Comparison of ENCODE assay signal across 22 cellular contexts in genomic region chr7:100671353-100672327, GRCh38. TPM values are rescaled to one million over a fixed set of nuclear protein-coding genes. Genes with fewer than 3 reads are reported as not detected.
DNase-seq lines count a peak whose midpoint lies in the region; ATAC-seq, FAIRE-seq and TF ChIP-seq lines count a peak whose summit lies in the region.
"Had no signal": no experiment of that assay in that cellular context is flagged by ENCODE, and none has a peak within 500 bp of the region (broad histone marks: within the 10 kb centered on the region; RNA-seq: fewer than 3 reads in every experiment).

No MANE protein-coding gene starts in this region.

- POLR2A ChIA-PET in SK-N-SH (lab: Yijun Ruan, JAX), result interaction anchor here (0.6 to 1.5 kb wide), 5 partner anchors 38 to 64 kb away, joined by 3 to 7 read pairs (median 3); partner anchors contain the start of gene MOSPD3

- H3K9me3 ChIP-seq in SK-N-SH (no peaks in the 10 kb centered on the region), HAP-1 (no peaks in the 10 kb centered on the region)
- H3K9me3 ChIP-seq: BE2C had no signal

- 90% methylated on average over 18 of the region's 18 CpGs for WGBS in SK-N-SH (ENCODE audit: low lambda C conversion rate)

- no peak overlapping the region for H3K9ac ChIP-seq in SK-N-SH

- no peak overlapping the region for H3K4me3 Mint-ChIP-seq in central memory CD8-positive, alpha-beta T cell
- H3K4me3 Mint-ChIP-seq in nephron, result peak overlapping the region; percentile 54 to 96 (median 95)

- in situ Hi-C loops in HAP-1 (cut with MboI; ENCODE audit: low sequenced_read_pairs), result no loop called here

- H3K4me3 ChIP-seq in SK-N-SH (ENCODE audit: low read depth in 2 of 2, low read length in 1 of 2) (no peak overlapping the region), HAP-1 (no peak overlapping the region)

- H3K4me2 ChIP-seq in SK-N-SH, result no peak overlapping the region

- ATAC-seq in SK-N-SH treated with all-trans-retinoic acid at 6 μM for 48 hours, result no peak
- ATAC-seq in central memory CD8-positive, alpha-beta T cell (replicated peaks; ENCODE audit: extremely low read depth, poor library complexity, severe bottlenecking), result no peak
- ATAC-seq: PC-3 had no signal

- no peaks in the 10 kb centered on the region for H3K9me2 ChIP-seq in SK-N-SH

- H3K27ac Mint-ChIP-seq in central memory CD8-positive, alpha-beta T cell (ENCODE audit: low read depth), result peak overlapping the region; percentile 13
- no peak overlapping the region for H3K27ac Mint-ChIP-seq in nephron

- peaks cover 0 to 5% of the 10 kb centered on the region in 2 experiments; a peak in 1 of 4 replicates for H3K4me1 ChIP-seq in SK-N-SH (ENCODE audit: control insufficient read depth in 1 of 2, insufficient read depth in 2 of 2, low read depth in 1 of 2, low read length in 1 of 2)
- peaks cover 4% of the 10 kb centered on the region for H3K4me1 ChIP-seq in HAP-1
- H3K4me1 ChIP-seq: BE2C had no signal

- peaks cover 11% of the 10 kb centered on the region for H3F3A ChIP-seq in SK-N-SH (replicated peaks; ENCODE audit: insufficient read depth)

- TF ChIP-seq EP300 in SK-N-SH (IDR thresholded peaks at IDR 0.05; ENCODE audit: borderline replicate concordance in 1 of 2, low read depth in 1 of 2, low read length in 1 of 2), result no peak

- CTCF ChIA-PET in SK-N-SH (lab: Yijun Ruan, JAX), result interaction anchor here (1.0 to 2.7 kb wide), 7 partner anchors 16 to 128 kb away, joined by 3 to 12 read pairs (median 5); partner anchors contain the start of genes ACTL6B and GIGYF1

- TF ChIP-seq CTCF in SK-N-SH (IDR thresholded peaks at IDR 0.05) (no peak), nephron (IDR thresholded peaks at IDR 0.05; ENCODE audit: unreplicated experiment in 3 of 3) (no peak)

- FAIRE-seq in GM12891 (lab: Jason Lieb, UNC), result no peak
- FAIRE-seq: G401.6 had no signal

- no peak overlapping the region for H3K27ac ChIP-seq in SK-N-SH (ENCODE audit: low read depth in 2 of 2, low read length in 1 of 2)
- H3K27ac ChIP-seq: HL-60 had no signal

- H3K27me3 Mint-ChIP-seq in central memory CD8-positive, alpha-beta T cell, result peaks cover 10% of the 10 kb centered on the region
- peaks cover 18% of the 10 kb centered on the region for H3K27me3 Mint-ChIP-seq in nephron (ENCODE audit: low read depth)

- H3K4me1 Mint-ChIP-seq in central memory CD8-positive, alpha-beta T cell, result peaks cover 10% of the 10 kb centered on the region
- no peaks in the 10 kb centered on the region for H3K4me1 Mint-ChIP-seq in nephron

- H3K36me3 Mint-ChIP-seq in central memory CD8-positive, alpha-beta T cell (ENCODE audit: insufficient read depth), result peaks cover 26% of the 10 kb centered on the region
- peaks cover 4% of the 10 kb centered on the region for H3K36me3 Mint-ChIP-seq in nephron (ENCODE audit: low read depth)

- H3K79me2 ChIP-seq in SK-N-SH (ENCODE audit: insufficient read depth), result peaks cover 30% of the 10 kb centered on the region

- H3K27me3 ChIP-seq in SK-N-SH (ENCODE audit: insufficient read depth) (no peaks in the 10 kb centered on the region), HAP-1 (ENCODE audit: low read depth) (peaks cover 18% of the 10 kb centered on the region)
- H3K27me3 ChIP-seq: BE2C had no signal

- no peak overlapping the region for H2AFZ ChIP-seq in SK-N-SH (ENCODE audit: low read depth)

- no peaks in the 10 kb centered on the region for H3K9me3 Mint-ChIP-seq in central memory CD8-positive, alpha-beta T cell
- H3K9me3 Mint-ChIP-seq in nephron, result no peaks in the 10 kb centered on the region

- no peak for DNase-seq in SK-N-SH
- DNase-seq in central memory CD8-positive, alpha-beta T cell (ENCODE audit: low spot score in 2 of 2), result no peak
- no peak for DNase-seq in COR-L47 (lab: John Stamatoyannopoulos, UW)
- no peak for DNase-seq in GM12891 (ENCODE audit: insufficient read length, low spot score)
- DNase-seq in HAP-1 (ENCODE audit: low spot score in 2 of 2), result no peak
- DNase-seq: BE2C, GOT3, HCEC 1CT, Kasumi-1, NCI-H1092 treated with DMSO at 0.1 percent for 48 hours, NCI-H1436, NCI-H187, NCI-H2171 treated with DMSO at 0.1 percent for 48 hours, NCI-H345, NCI-H510A treated with DMSO at 0.1 percent for 48 hours, NCI-H774, PC-3 had no signal

- peaks cover 10% of the 10 kb centered on the region for H4K20me1 ChIP-seq in SK-N-SH (ENCODE audit: insufficient read depth)

- peaks cover 0 to 2% of the 10 kb centered on the region in 2 experiments for H3K36me3 ChIP-seq in SK-N-SH (replicated peaks in 1 of 2; ENCODE audit: control insufficient read depth in 1 of 2, insufficient read depth in 2 of 2, low read length in 1 of 2)
- peaks cover 3% of the 10 kb centered on the region for H3K36me3 ChIP-seq in HAP-1 (replicated peaks)

- no peak for TF ChIP-seq RAD21 in SK-N-SH (IDR thresholded peaks at IDR 0.05; ENCODE audit: low read length)

- TF ChIP-seq POLR2A in GM12891 (IDR thresholded peaks at IDR 0.05; ENCODE audit: low read depth, low read length), result no peak

TF ChIP-seq in SK-N-SH treated with all-trans-retinoic acid at 6 μM for 48 hours, 23 proteins besides CTCF, POLR2A, EP300 and RAD21 (continues in another document):
- TF ChIP-seq CSDC2 (CRISPR knock-in tag; IDR thresholded peaks at IDR 0.05), result no peak
- no peak for TF ChIP-seq ISL1 (CRISPR knock-in tag; IDR thresholded peaks at IDR 0.05)
- no peak for TF ChIP-seq ZNF565 (CRISPR knock-in tag; conservative IDR thresholded peaks at IDR 0.05; ENCODE audit: low read depth)
- TF ChIP-seq RARB (CRISPR knock-in tag; IDR thresholded peaks at IDR 0.05), result 0 out of 2 replicates have a peak, but pooled peaks have one; percentile 13

TF ChIP-seq in GM12891, 5 proteins besides CTCF, POLR2A, EP300 and RAD21:
- TF ChIP-seq TAF1 (IDR thresholded peaks at IDR 0.05; ENCODE audit: low read depth, low read length) (no peak), POLR2AphosphoS5 (IDR thresholded peaks at IDR 0.05; ENCODE audit: low read depth, low read length) (no peak), PAX5 (IDR thresholded peaks at IDR 0.05; ENCODE audit: insufficient read depth, low read length, severe bottlenecking) (no peak)

RNA-seq across cellular contexts. Expression of gene GNB2, which starts 1.9 kb away (rescaled TPM):
- 276 and 398 TPM in 2 replicates for polyA plus RNA-seq in SK-N-SH (2012; rRNA removed)
- polyA plus RNA-seq in SK-N-SH (2012; cell fraction: cytosol; rRNA removed), result 195 and 393 TPM in 2 replicates
- 231 and 304 TPM in 2 replicates for polyA plus RNA-seq in SK-N-SH (2012; cell fraction: nucleus; rRNA removed)
- polyA plus RNA-seq in GM12891 (2012; ENCODE audit: low read depth, missing spikeins), result 97.5 TPM

RNA-seq across cellular contexts. Expression of gene ACTL6B, which starts 15.4 kb away (rescaled TPM):
- 0.67 and 0.93 TPM in 2 replicates for polyA plus RNA-seq in SK-N-SH (2012; rRNA removed)
- 1.2 and 2.0 TPM in 2 replicates for polyA plus RNA-seq in SK-N-SH (2012; cell fraction: cytosol; rRNA removed)
- polyA plus RNA-seq in SK-N-SH (2012; cell fraction: nucleus; rRNA removed), result 1.3 and 2.2 TPM in 2 replicates
- polyA plus RNA-seq in GM12891 (2012; ENCODE audit: low read depth, missing spikeins), result not detected
- polyA plus RNA-seq: CD14-positive monocyte had no signal

RNA-seq across cellular contexts. Expression of gene GIGYF1, which starts 22.4 kb away (rescaled TPM):
- 17.4 and 19.4 TPM in 2 replicates for polyA plus RNA-seq in SK-N-SH (2012; rRNA removed)
- 3.3 and 5.9 TPM in 2 replicates for polyA plus RNA-seq in SK-N-SH (2012; cell fraction: cytosol; rRNA removed)
- 99.4 and 118 TPM in 2 replicates for polyA plus RNA-seq in SK-N-SH (2012; cell fraction: nucleus; rRNA removed)
- polyA plus RNA-seq in GM12891 (2012; ENCODE audit: low read depth, missing spikeins), result 19.0 TPM

RNA-seq across cellular contexts. Expression of gene TFR2, which starts 30.3 kb away (rescaled TPM):
- 0.30 and 0.32 TPM in 2 replicates for polyA plus RNA-seq in SK-N-SH (2012; rRNA removed)
- polyA plus RNA-seq in SK-N-SH (2012; cell fraction: cytosol; rRNA removed), result 0.13 and 0.33 TPM in 2 replicates
- polyA plus RNA-seq in SK-N-SH (2012; cell fraction: nucleus; rRNA removed), result 1.5 TPM in 2 replicates
- polyA plus RNA-seq in GM12891 (2012; ENCODE audit: low read depth, missing spikeins), result 2.1 TPM

RNA-seq across cellular contexts. Expression of gene POP7, which starts 34.3 kb away (rescaled TPM):
- polyA plus RNA-seq in SK-N-SH (2012; rRNA removed), result 63.8 and 81.8 TPM in 2 replicates
- polyA plus RNA-seq in SK-N-SH (2012; cell fraction: cytosol; rRNA removed), result 46.0 and 60.0 TPM in 2 replicates
- 30.7 and 40.4 TPM in 2 replicates for polyA plus RNA-seq in SK-N-SH (2012; cell fraction: nucleus; rRNA removed)
- polyA plus RNA-seq in GM12891 (2012; ENCODE audit: low read depth, missing spikeins), result 54.4 TPM
